ENCODE assay signal across 16 cellular contexts in the genomic region with DNA sequence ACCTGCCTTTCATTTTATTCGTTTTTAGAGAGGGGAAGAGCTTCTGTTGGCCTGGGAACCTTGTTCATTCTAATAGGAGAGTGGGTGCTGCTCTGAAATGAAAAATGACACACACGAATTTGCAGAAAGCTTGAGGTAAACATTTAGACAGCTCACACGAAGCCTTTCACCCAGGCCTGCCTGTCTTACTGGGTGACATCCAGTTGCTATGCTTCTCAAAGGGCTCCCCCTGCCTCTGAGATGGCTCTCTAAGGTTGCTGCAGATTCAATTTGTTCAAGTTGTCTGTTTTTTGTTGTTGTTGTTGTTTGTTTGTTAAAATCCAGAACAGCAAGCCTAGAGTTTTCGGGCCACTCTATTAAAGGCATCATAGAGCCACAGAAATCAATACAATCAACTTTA. TPM values are rescaled to one million over a fixed set of nuclear protein-coding genes. Genes with fewer than 3 reads are reported as not detected.
DNase-seq lines count a peak whose midpoint lies in the region; ATAC-seq and TF ChIP-seq lines count a peak whose summit lies in the region.
"Had no signal": no experiment of that assay in that cellular context is flagged by ENCODE, and none has a peak within 500 bp of the region (broad histone marks: within the 10 kb centered on the region; RNA-seq: fewer than 3 reads in every experiment).

No MANE protein-coding gene starts in this region.

- intact Hi-C loops in heart left ventricle (cut with DNase I) = no loop called here

- TF ChIP-seq POLR2A in heart left ventricle (IDR thresholded peaks at IDR 0.05) = no peak

- H3K27me3 ChIP-seq in WERI-Rb-1 (ENCODE audit: insufficient read depth, low read depth, severe bottlenecking) (no peaks in the 10 kb centered on the region), heart left ventricle (no peaks in the 10 kb centered on the region), HAP-1 (ENCODE audit: low read depth) (no peaks in the 10 kb centered on the region)
- H3K27me3 ChIP-seq: colonic mucosa had no signal

- DNase-seq in WERI-Rb-1 (peak; percentile 21), pons (ENCODE audit: low spot score) (peak; percentile 88), heart left ventricle (no peak), HAP-1 (ENCODE audit: low spot score in 2 of 2) (no peak)
- DNase-seq: activated CD4-positive, alpha-beta T cell treated with anti-CD3 and anti-CD28 coated beads for 4 hours; activated gamma-delta T cell; Caco-2; colonic mucosa; HFFc6; left cardiac atrium; NCI-H1092 treated with DMSO at 0.1 percent for 48 hours; NCI-H526 treated with DMSO at 0.1 percent for 48 hours had no signal

- H3K4me3 ChIP-seq in WERI-Rb-1 (ENCODE audit: low read depth, low read length) (no peak overlapping the region), heart left ventricle (no peak overlapping the region), HAP-1 (no peak overlapping the region)
- H3K4me3 ChIP-seq: colonic mucosa had no signal

- H3K36me3 ChIP-seq in WERI-Rb-1 (no peaks in the 10 kb centered on the region; the same call in 1 of the 2 replicates), heart left ventricle (no peaks in the 10 kb centered on the region), HAP-1 (replicated peaks) (no peaks in the 10 kb centered on the region)
- H3K36me3 ChIP-seq: colonic mucosa had no signal

- ATAC-seq in GM18909 (IDR thresholded peaks at IDR 0.05; ENCODE audit: poor library complexity, unreplicated experiment) (peak; percentile 48), HG02798 (IDR thresholded peaks at IDR 0.05; ENCODE audit: poor library complexity, unreplicated experiment) (peak; percentile 57), heart left ventricle (no peak), GM18520 (IDR thresholded peaks at IDR 0.05; ENCODE audit: unreplicated experiment) (no peak)
- ATAC-seq: left cardiac atrium, SK-N-SH treated with all-trans-retinoic acid at 6 μM for 48 hours had no signal

- TF ChIP-seq CTCF in WERI-Rb-1 (IDR thresholded peaks at IDR 0.05; ENCODE audit: low read depth, low read length) (peak; percentile 45; the same call in 1 of the 2 replicates), heart left ventricle (IDR thresholded peaks at IDR 0.05) (no peak)

- no peaks in the 10 kb centered on the region for H3K4me1 ChIP-seq in heart left ventricle
- no peaks in the 10 kb centered on the region for H3K4me1 ChIP-seq in HAP-1
- H3K4me1 ChIP-seq: Caco-2, colonic mucosa had no signal

- in situ Hi-C loops in HAP-1 (cut with MboI; ENCODE audit: low sequenced_read_pairs) = no loop called here

- WGBS in heart left ventricle, 4 donors = 45 to 51% (median 48%) methylated on average over 4 of the region's 4 CpGs

- H3K9me3 ChIP-seq in WERI-Rb-1 (ENCODE audit: severe bottlenecking) = no peaks in the 10 kb centered on the region
- H3K9me3 ChIP-seq in heart left ventricle = no peaks in the 10 kb centered on the region
- H3K9me3 ChIP-seq in HAP-1 = no peaks in the 10 kb centered on the region
- H3K9me3 ChIP-seq: Caco-2, colonic mucosa had no signal

- no peak overlapping the region for H3K27ac ChIP-seq in WERI-Rb-1
- H3K27ac ChIP-seq in heart left ventricle = no peak overlapping the region
- H3K27ac ChIP-seq: colonic mucosa had no signal

RNA-seq across cellular contexts. Expression of a gene that starts 18.1 kb away (rescaled TPM):
- total RNA-seq in heart left ventricle = 1 to 10 TPM in 1 of 9 donors, under 1 TPM in 6, not detected in 2; 0.08 to 5.2 (median 0.23) TPM
- polyA plus RNA-seq in heart left ventricle = under 1 TPM; 0.08 TPM
- total RNA-seq: Caco-2, colonic mucosa had no signal

Comparison
In these comparisons a context has a peak if more than half of its experiments do, and no peak if none do; other contexts are left out.
1. ATAC-seq: peak in GM18909 (single experiment) and HG02798 (single experiment); none in heart left ventricle (0 of 4) and GM18520 (single experiment).
2. DNase-seq: peak in WERI-Rb-1 (single experiment) and pons (single experiment); none in heart left ventricle (0 of 5) and HAP-1 (0 of 2).